Comparison of ENCODE assay signal across 9 cellular contexts in the genomic region with DNA sequence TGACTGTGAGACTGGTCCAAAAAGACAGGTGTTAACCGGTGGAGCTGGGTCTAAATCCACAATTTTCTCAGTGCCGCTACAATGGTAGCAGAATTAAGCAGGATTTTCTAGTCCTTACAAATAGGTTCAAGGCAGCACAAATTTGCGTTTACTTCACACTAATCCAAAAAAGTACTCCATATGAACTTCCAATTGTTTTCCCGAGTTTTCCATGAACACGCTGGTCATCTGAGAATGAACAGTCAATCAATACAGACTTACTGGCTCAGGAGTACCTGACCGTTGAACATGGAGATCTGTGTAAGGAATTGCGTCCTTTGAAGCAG. TPM values are rescaled to one million over a fixed set of nuclear protein-coding genes. Genes with fewer than 3 reads are reported as not detected.
DNase-seq lines count a peak whose midpoint lies in the region; ATAC-seq, FAIRE-seq and TF ChIP-seq lines count a peak whose summit lies in the region.
"Had no signal": no experiment of that assay in that cellular context is flagged by ENCODE, and none has a peak within 500 bp of the region (broad histone marks: within the 10 kb centered on the region; RNA-seq: fewer than 3 reads in every experiment).

No MANE protein-coding gene starts in this region.

- H2AFZ ChIP-seq in neuronal stem cell (ENCODE audit: low read length) (peak overlapping the region; percentile 88), Karpas-422 (ENCODE audit: low read length) (no peak overlapping the region)

- no peak for FAIRE-seq in frontal cortex (lab: Jason Lieb, UNC)

- intact Hi-C loops in esophagus muscularis mucosa (cut with DNase I) = no loop called here

- H3K36me3 ChIP-seq in BE2C (peaks cover 11% of the 10 kb centered on the region), Peyer's patch (no peaks in the 10 kb centered on the region), esophagus muscularis mucosa (peaks cover 0 to 9% (median 2%) of the 10 kb centered on the region in 4 donors), neuronal stem cell (replicated peaks in 1 of 2; ENCODE audit: control insufficient read depth in 2 of 2, insufficient read depth in 2 of 2, low read length in 2 of 2) (peaks cover 0 to 48% of the 10 kb centered on the region in 2 donors), Karpas-422 (ENCODE audit: insufficient read depth, low read length) (peaks cover 27% of the 10 kb centered on the region)

- H3K9ac ChIP-seq in neuronal stem cell (ENCODE audit: low read depth, low read length, poor library complexity) (peak overlapping the region; percentile 86), Karpas-422 (ENCODE audit: low read length) (no peak overlapping the region)

- H4K91ac ChIP-seq in neuronal stem cell (ENCODE audit: low read depth, low read length, poor library complexity) = no peak overlapping the region

- ATAC-seq in HG03521 (IDR thresholded peaks at IDR 0.05; ENCODE audit: unreplicated experiment) = no peak

- H3K27ac ChIP-seq in Peyer's patch = peak overlapping the region; percentile 75 to 97 (median 92)
- peak overlapping the region; percentile 86 to 93 (median 92) for H3K27ac ChIP-seq in esophagus muscularis mucosa (replicated peaks in 1 of 4)
- no peak overlapping the region for H3K27ac ChIP-seq in neuronal stem cell (replicated peaks; ENCODE audit: low read length)
- H3K27ac ChIP-seq in Karpas-422 (ENCODE audit: low read length) = no peak overlapping the region

- no peak overlapping the region for H3K4ac ChIP-seq in neuronal stem cell (ENCODE audit: low read length)

- no peak for TF ChIP-seq EP300 in esophagus muscularis mucosa (IDR thresholded peaks at IDR 0.05)

- TF ChIP-seq CTCF in BE2C (IDR thresholded peaks at IDR 0.05; ENCODE audit: low read depth, low read length) = no peak
- TF ChIP-seq CTCF in Peyer's patch (IDR thresholded peaks at IDR 0.05) = no peak
- no peak for TF ChIP-seq CTCF in esophagus muscularis mucosa (IDR thresholded peaks at IDR 0.05)

- H2BK5ac ChIP-seq in neuronal stem cell (ENCODE audit: low read length) = peak overlapping the region; percentile 10

- no peak overlapping the region for H2BK15ac ChIP-seq in neuronal stem cell (ENCODE audit: low read length)

- H4K20me1 ChIP-seq in Karpas-422 (ENCODE audit: insufficient read depth, low read depth, low read length) = no peaks in the 10 kb centered on the region

- H4K8ac ChIP-seq in neuronal stem cell (ENCODE audit: low read depth, low read length) = no peak overlapping the region

- no peak overlapping the region for H3K23ac ChIP-seq in neuronal stem cell (ENCODE audit: low read depth, low read length, poor library complexity)

- H3K27me3 ChIP-seq in BE2C = no peaks in the 10 kb centered on the region
- H3K27me3 ChIP-seq in Peyer's patch = no peaks in the 10 kb centered on the region
- H3K27me3 ChIP-seq in esophagus muscularis mucosa = no peaks in the 10 kb centered on the region
- no peaks in the 10 kb centered on the region for H3K27me3 ChIP-seq in neuronal stem cell (ENCODE audit: control insufficient read depth in 3 of 3, insufficient read depth in 3 of 3, low read depth in 1 of 3, low read length in 3 of 3)
- no peaks in the 10 kb centered on the region for H3K27me3 ChIP-seq in Karpas-422 (ENCODE audit: low read length)

- WGBS in esophagus muscularis mucosa = 28% methylated on average over 7 of the region's 7 CpGs
- WGBS in neuronal stem cell (ENCODE audit: extremely low coverage in 2 of 2, insufficient read length in 2 of 2, insufficient replicate concordance in 1 of 2), 2 donors = no CpG with 5 or more reads among the region's 7 CpGs

- H3K4me2 ChIP-seq in neuronal stem cell (ENCODE audit: insufficient read depth, low read length, poor library complexity, severe bottlenecking) = peak overlapping the region; percentile 75
- H3K4me2 ChIP-seq in Karpas-422 (ENCODE audit: low read depth, low read length, poor library complexity, severe bottlenecking) = no peak overlapping the region

- H3K4me1 ChIP-seq in BE2C (peaks cover 2% of the 10 kb centered on the region; the same call in 1 of the 2 replicates), Peyer's patch (peaks cover 0 to 38% (median 0%) of the 10 kb centered on the region in 4 donors), esophagus muscularis mucosa (peaks cover 30 to 43% (median 39%) of the 10 kb centered on the region in 4 donors), neuronal stem cell (ENCODE audit: control insufficient read depth in 2 of 2, insufficient read depth in 1 of 2, low read depth in 1 of 2, low read length in 2 of 2) (peaks cover under 1 to 2% of the 10 kb centered on the region in 2 donors), Karpas-422 (ENCODE audit: low read length) (no peaks in the 10 kb centered on the region)

- H3K9me2 ChIP-seq in Karpas-422 (replicated peaks; ENCODE audit: insufficient read depth, low read length) = no peaks in the 10 kb centered on the region

- TF ChIP-seq POLR2A in Peyer's patch (IDR thresholded peaks at IDR 0.05) (no peak), esophagus muscularis mucosa (IDR thresholded peaks at IDR 0.05; ENCODE audit: low read depth) (no peak)

- H3K18ac ChIP-seq in neuronal stem cell (ENCODE audit: low read length) = peak overlapping the region; percentile 6

- H3K14ac ChIP-seq in neuronal stem cell (ENCODE audit: low read length) = no peak overlapping the region

- no peak overlapping the region for H2BK120ac ChIP-seq in neuronal stem cell (ENCODE audit: low read depth, low read length)

- no peaks in the 10 kb centered on the region for H3K9me3 ChIP-seq in BE2C
- no peaks in the 10 kb centered on the region for H3K9me3 ChIP-seq in Peyer's patch
- no peaks in the 10 kb centered on the region for H3K9me3 ChIP-seq in esophagus muscularis mucosa
- H3K9me3 ChIP-seq in neuronal stem cell (replicated peaks in 1 of 2; ENCODE audit: control insufficient read depth in 2 of 2, insufficient read depth in 1 of 2, low read depth in 1 of 2, low read length in 2 of 2) = no peaks in the 10 kb centered on the region
- no peaks in the 10 kb centered on the region for H3K9me3 ChIP-seq in Karpas-422 (ENCODE audit: low read length)

- DNase-seq in BE2C (no peak), Peyer's patch (no peak), esophagus muscularis mucosa (ENCODE audit: extremely low spot score) (no peak), neuronal stem cell (ENCODE audit: low spot score) (no peak), Karpas-422 (no peak), NCI-H1048 (lab: John Stamatoyannopoulos, UW) (no peak), frontal cortex (ENCODE audit: low spot score in 2 of 2) (no peak)
- DNase-seq: effector CD4-positive, alpha-beta T cell had no signal

- H3K4me3 ChIP-seq in BE2C (ENCODE audit: low read depth, low read length) (peak overlapping the region; percentile 57), Peyer's patch (peak overlapping the region; percentile 64 to 97 (median 84)), esophagus muscularis mucosa (peak overlapping the region; percentile 79 to 89 (median 88)), neuronal stem cell (ENCODE audit: low read length in 2 of 2) (peak overlapping the region; percentile 48 to 83), Karpas-422 (ENCODE audit: low read length) (no peak overlapping the region)

- H2AK5ac ChIP-seq in neuronal stem cell (ENCODE audit: low read depth, low read length) = no peak overlapping the region

- no peaks in the 10 kb centered on the region for H3K79me1 ChIP-seq in neuronal stem cell (ENCODE audit: low read depth, low read length)

- H3K79me2 ChIP-seq in Karpas-422 (ENCODE audit: low read length) = peaks cover 3% of the 10 kb centered on the region; the same call in 1 of the 2 replicates

- H2BK12ac ChIP-seq in neuronal stem cell (ENCODE audit: low read length) = no peak overlapping the region

RNA-seq across cellular contexts. Expression of a gene that starts 0.7 kb away (rescaled TPM):
- polyA plus RNA-seq in BE2C (2012; ENCODE audit: insufficient read depth, insufficient read length, low read depth) = 22.0 TPM
- total RNA-seq in Peyer's patch (100 to 1,000 TPM in 1 of 4 donors, 10 to 100 TPM in 3; 38.8 to 140 (median 84.9) TPM), esophagus muscularis mucosa (10 to 100 TPM; 20.5 to 29.5 (median 21.8) TPM), frontal cortex (2.9 TPM)
- 22.3 TPM for polyA plus RNA-seq in neuronal stem cell (2013, experiment 1 of 2)
- 22.2 TPM for polyA plus RNA-seq in neuronal stem cell (2013, experiment 2 of 2)
- total RNA-seq in Karpas-422 (2014; rRNA removed; shearing (Covaris generic); ENCODE audit: low replicate concordance) = 0.51 and 1.9 TPM in 2 replicates

RNA-seq across cellular contexts. Expression of a gene that starts 35.4 kb away (rescaled TPM):
- polyA plus RNA-seq in BE2C (2012; ENCODE audit: insufficient read depth, insufficient read length, low read depth) = 1.1 TPM
- 1 to 10 TPM; 1.5 to 7.4 (median 3.4) TPM for total RNA-seq in Peyer's patch
- 1 to 10 TPM; 2.0 to 3.4 (median 2.6) TPM for total RNA-seq in esophagus muscularis mucosa
- 5.1 TPM for polyA plus RNA-seq in neuronal stem cell (2013, experiment 1 of 2)
- polyA plus RNA-seq in neuronal stem cell (2013, experiment 2 of 2) = 5.1 TPM
- 5.5 and 6.8 TPM in 2 replicates for total RNA-seq in Karpas-422 (2014; rRNA removed; shearing (Covaris generic); ENCODE audit: low replicate concordance)
- total RNA-seq in frontal cortex = 4.1 TPM

Comparison
In these comparisons a context has a peak if more than half of its experiments do, and no peak if none do; other contexts are left out.
1. H3K27ac ChIP-seq: peak in Peyer's patch (4 of 4) and esophagus muscularis mucosa (4 of 4); none in neuronal stem cell (single experiment) and Karpas-422 (single experiment).